In the genomic region with DNA sequence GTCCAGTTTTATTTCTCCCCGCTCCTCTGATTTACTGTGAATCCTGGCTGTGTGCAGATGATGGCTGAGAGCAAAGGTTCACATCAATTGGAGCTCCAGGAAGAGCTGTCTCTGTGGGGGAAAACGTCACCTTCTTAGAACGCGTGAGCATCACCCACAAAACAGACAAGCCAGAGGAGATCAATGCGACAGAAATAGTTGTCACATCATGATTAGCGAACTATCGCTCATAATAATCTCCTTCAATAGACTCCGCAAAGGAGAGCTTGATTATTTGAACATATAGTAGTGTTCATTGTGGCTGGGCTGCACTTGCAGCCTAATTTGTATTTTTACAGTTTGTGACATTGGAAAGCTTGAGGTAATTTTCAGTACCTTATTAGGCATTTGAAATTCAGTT, we compare ENCODE assay signal across 27 cellular contexts.
"Had no signal": no experiment of that assay in that cellular context is flagged by ENCODE, and none has a peak within 500 bp of the region (broad histone marks: within the 10 kb centered on the region; RNA-seq: fewer than 3 reads in every experiment).

No MANE protein-coding gene starts in this region.

- ATAC-seq: naive thymus-derived CD4-positive, alpha-beta T cell; pancreas; right cardiac atrium; right lobe of liver; stimulated activated effector memory CD8-positive, alpha-beta T cell treated with anti-CD3 and anti-CD28 coated beads, Interleukin-12 subunit alpha, Interleukin-12 subunit beta, amount 100 ng/mL, for 72 hours; stimulated activated naive B cell treated with anti-CD40 and anti-IgM and Interleukin-4, amounts not matched to agents 10 μg/mL and 1 μg/mL and 100 μg/mL, for 72 hours had no signal

- H3K4me3 Mint-ChIP-seq: naive thymus-derived CD4-positive, alpha-beta T cell; nephron; neural crest cell; stimulated activated effector memory CD8-positive, alpha-beta T cell treated with anti-CD3 and anti-CD28 coated beads, Interleukin-12 subunit alpha, Interleukin-12 subunit beta, amount 100 ng/mL, for 72 hours; stimulated activated naive B cell treated with anti-CD40 and anti-IgM and Interleukin-4, amounts not matched to agents 10 μg/mL and 1 μg/mL and 100 μg/mL, for 72 hours; stimulated activated naive CD8-positive, alpha-beta T cell treated with anti-CD3 and anti-CD28 coated beads, Interleukin-15, Interleukin-2, amounts not matched to agents 100 ng/mL and 50 ng/mL, for 24 hours; type B pancreatic cell had no signal

- H3K4me1 Mint-ChIP-seq: nephron; neural crest cell; stimulated activated effector memory CD8-positive, alpha-beta T cell treated with anti-CD3 and anti-CD28 coated beads, Interleukin-12 subunit alpha, Interleukin-12 subunit beta, amount 100 ng/mL, for 72 hours had no signal

- DNase-seq: naive thymus-derived CD4-positive, alpha-beta T cell; nucleus accumbens; pancreas; right cardiac atrium; right lobe of liver; sigmoid colon; small intestine; stimulated activated CD4-positive, alpha-beta T cell treated with anti-CD3 and anti-CD28 coated beads, Interleukin-15, amount 100 ng/mL, for 24 hours; stimulated activated CD4-positive, alpha-beta T cell treated with anti-CD3 and anti-CD28 coated beads, Interleukin-2, amount 100 ng/mL, for 24 hours; stimulated activated CD4-positive, alpha-beta T cell treated with anti-CD3 and anti-CD28 coated beads, Interleukin-2, amount 100 ng/mL, for 48 hours; stimulated activated CD4-positive, alpha-beta T cell treated with anti-CD3 and anti-CD28 coated beads, Interleukin-4, amount 100 ng/mL, for 24 hours; stimulated activated naive B cell treated with anti-CD40 and anti-IgM and Interleukin-4, amounts not matched to agents 10 μg/mL and 1 μg/mL and 100 μg/mL, for 72 hours; stimulated activated naive CD4-positive, alpha-beta T cell treated with Interleukin-2 at 50 U/mL for 16 hours; substantia nigra; testis; tibial artery; transverse colon; upper lobe of right lung; uterus had no signal

- H3K27ac Mint-ChIP-seq: naive thymus-derived CD4-positive, alpha-beta T cell; nephron; stimulated activated effector memory CD8-positive, alpha-beta T cell treated with anti-CD3 and anti-CD28 coated beads, Interleukin-12 subunit alpha, Interleukin-12 subunit beta, amount 100 ng/mL, for 72 hours; stimulated activated naive B cell treated with anti-CD40 and anti-IgM and Interleukin-4, amounts not matched to agents 10 μg/mL and 1 μg/mL and 100 μg/mL, for 72 hours; stimulated activated naive CD8-positive, alpha-beta T cell treated with anti-CD3 and anti-CD28 coated beads, Interleukin-15, Interleukin-2, amounts not matched to agents 100 ng/mL and 50 ng/mL, for 24 hours; type B pancreatic cell had no signal

- H3K4me3 ChIP-seq: pancreas, prostate gland, right lobe of liver, sigmoid colon, suprapubic skin, testis, tibial artery, transverse colon, upper lobe of right lung, uterus had no signal

- H3K36me3 Mint-ChIP-seq: stimulated activated effector memory CD8-positive, alpha-beta T cell treated with anti-CD3 and anti-CD28 coated beads, Interleukin-12 subunit alpha, Interleukin-12 subunit beta, amount 100 ng/mL, for 72 hours; stimulated activated naive B cell treated with anti-CD40 and anti-IgM and Interleukin-4, amounts not matched to agents 10 μg/mL and 1 μg/mL and 100 μg/mL, for 72 hours; type B pancreatic cell had no signal

- H3K27me3 ChIP-seq: neutrophil, right lobe of liver, sigmoid colon, suprapubic skin, testis, tibial artery, transverse colon, upper lobe of right lung had no signal

- H3K27ac ChIP-seq: neutrophil, pancreas, prostate gland, right lobe of liver, sigmoid colon, suprapubic skin, testis, tibial artery, transverse colon, upper lobe of right lung, uterus had no signal

- H3K9me3 ChIP-seq: neutrophil, pancreas, prostate gland, right lobe of liver, suprapubic skin, testis, transverse colon, upper lobe of right lung, uterus had no signal

- H3K9me3 Mint-ChIP-seq: type B pancreatic cell had no signal

- H3K4me1 ChIP-seq: pancreas, prostate gland, right lobe of liver, sigmoid colon, suprapubic skin, testis, tibial artery, transverse colon, upper lobe of right lung, uterus had no signal

- H3K36me3 ChIP-seq: neutrophil, pancreas, prostate gland, right lobe of liver, sigmoid colon, suprapubic skin, tibial artery, transverse colon, upper lobe of right lung, uterus had no signal
